In genomic region chr12:103656291-103656690, GRCh38 we compare ENCODE assay signal across 7 cellular contexts.
"Had no signal": no experiment of that assay in that cellular context is flagged by ENCODE, and none has a peak within 500 bp of the region (broad histone marks: within the 10 kb centered on the region; RNA-seq: fewer than 3 reads in every experiment).

No MANE protein-coding gene starts in this region.

- FAIRE-seq: G401.6, GM12878, GM12891, GM18507, GM19239 had no signal

- ATAC-seq: GM12878 had no signal

- H3K4me3 ChIP-seq: GM12878 had no signal

- DNase-seq: GDM1, GF-D8 had no signal
